In the genomic region with DNA sequence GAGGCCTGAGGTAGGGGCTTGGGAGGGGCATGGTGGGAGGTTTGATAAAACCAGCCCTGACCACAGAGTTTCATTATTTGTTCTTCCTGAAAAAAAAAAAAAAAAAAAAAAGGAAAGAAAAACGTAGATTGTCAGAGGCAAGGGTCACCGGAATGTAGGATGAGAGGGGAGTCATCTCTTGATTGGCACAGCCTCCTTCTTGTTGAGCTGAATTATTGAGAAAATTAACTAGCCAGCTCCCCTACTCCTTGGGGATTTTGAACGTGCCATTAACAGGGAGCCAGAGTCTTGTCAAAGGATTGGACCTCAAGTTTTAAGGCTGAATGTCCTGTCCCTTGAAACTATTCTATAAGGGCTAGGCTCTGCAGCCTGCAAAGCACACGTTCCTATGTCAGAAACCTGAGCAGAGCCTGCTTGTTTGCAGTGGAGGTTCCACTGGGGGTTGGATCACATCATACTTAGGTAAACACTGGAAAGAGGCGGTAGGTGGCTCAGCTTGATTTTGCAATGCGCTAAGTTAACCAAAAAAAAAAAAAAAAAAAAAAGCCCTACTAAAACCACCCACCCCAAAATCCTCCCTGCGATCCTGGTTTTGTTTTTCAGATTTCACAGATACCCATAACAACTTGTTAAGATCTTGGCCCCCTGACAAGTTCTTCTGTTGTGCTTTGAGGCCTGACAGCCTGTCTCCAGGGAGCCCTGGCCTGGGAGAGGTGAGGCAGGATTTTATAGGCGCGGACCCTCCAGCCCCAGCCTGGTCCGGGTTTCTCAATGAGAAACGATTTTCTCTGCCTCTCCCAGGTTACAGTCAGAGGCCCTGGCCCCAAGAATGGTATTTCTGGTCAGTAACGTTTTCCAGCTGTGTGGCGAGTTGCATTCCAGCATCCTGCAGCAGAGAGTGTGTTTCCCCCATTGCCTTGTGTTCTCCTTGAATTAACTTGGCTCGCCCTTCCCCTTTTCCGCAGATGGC, we compare ENCODE assay signal across 11 cellular contexts. TPM values are rescaled to one million over a fixed set of nuclear protein-coding genes. Genes with fewer than 3 reads are reported as not detected.
A peak's percentile ranks its signal among the peaks of the same experiment; 100 is the strongest.
DNase-seq lines count a peak whose midpoint lies in the region; ATAC-seq and TF ChIP-seq lines count a peak whose summit lies in the region.
"Had no signal": no experiment of that assay in that cellular context is flagged by ENCODE, and none has a peak within 500 bp of the region (broad histone marks: within the 10 kb centered on the region; RNA-seq: fewer than 3 reads in every experiment).

No MANE protein-coding gene starts in this region.

- H3K36me3 Mint-ChIP-seq in type B pancreatic cell: no peaks in the 10 kb centered on the region
- no peaks in the 10 kb centered on the region for H3K36me3 Mint-ChIP-seq in natural killer cell
- H3K36me3 Mint-ChIP-seq: naive thymus-derived CD4-positive, alpha-beta T cell; stimulated activated memory B cell treated with anti-CD40 and anti-IgM and Interleukin-4, amounts not matched to agents 10 μg/mL and 1 μg/mL and 100 μg/mL, for 72 hours had no signal

- intact Hi-C loops in natural killer cell (cut with micrococcal nuclease): loop anchor here (10.0 kb wide), 1 partner anchor 326 kb away; no protein-coding TSS in a partner anchor

- H3K27ac Mint-ChIP-seq in type B pancreatic cell (no peak overlapping the region), natural killer cell (no peak overlapping the region)
- H3K27ac Mint-ChIP-seq: naive thymus-derived CD4-positive, alpha-beta T cell; stimulated activated memory B cell treated with anti-CD40 and anti-IgM and Interleukin-4, amounts not matched to agents 10 μg/mL and 1 μg/mL and 100 μg/mL, for 72 hours had no signal

- ATAC-seq in natural killer cell: no peak
- ATAC-seq: activated T-cell treated with anti-CD3 and anti-CD28 coated beads, Interleukin-2, amount 50 U/mL, for 4 hours; naive thymus-derived CD4-positive, alpha-beta T cell; stimulated activated memory B cell treated with anti-CD40 and anti-IgM and Interleukin-4, amounts not matched to agents 10 μg/mL and 1 μg/mL and 100 μg/mL, for 72 hours had no signal

- H3K27me3 Mint-ChIP-seq in type B pancreatic cell (peaks cover 58% of the 10 kb centered on the region), natural killer cell (ENCODE audit: low read depth in 2 of 2) (peaks cover 33% of the 10 kb centered on the region in 2 donors)

- H3K4me3 Mint-ChIP-seq in type B pancreatic cell (peak overlapping the region; percentile 83), natural killer cell (no peak overlapping the region)
- H3K4me3 Mint-ChIP-seq: activated T-cell treated with anti-CD3 and anti-CD28 coated beads, Interleukin-2, amount 50 U/mL, for 4 hours; stimulated activated memory B cell treated with anti-CD40 and anti-IgM and Interleukin-4, amounts not matched to agents 10 μg/mL and 1 μg/mL and 100 μg/mL, for 72 hours had no signal

- H3K4me1 Mint-ChIP-seq in type B pancreatic cell (ENCODE audit: unreplicated experiment) (peaks cover 25% of the 10 kb centered on the region), natural killer cell (peaks cover 7 to 11% of the 10 kb centered on the region in 2 donors)

- H3K9me3 Mint-ChIP-seq in type B pancreatic cell (no peaks in the 10 kb centered on the region), natural killer cell (no peaks in the 10 kb centered on the region)
- H3K9me3 Mint-ChIP-seq: activated T-cell treated with anti-CD3 and anti-CD28 coated beads, Interleukin-2, amount 50 U/mL, for 4 hours; naive thymus-derived CD4-positive, alpha-beta T cell; stimulated activated memory B cell treated with anti-CD40 and anti-IgM and Interleukin-4, amounts not matched to agents 10 μg/mL and 1 μg/mL and 100 μg/mL, for 72 hours had no signal

- TF ChIP-seq CTCF in type B pancreatic cell (conservative IDR thresholded peaks at IDR 0.05): no peak
- TF ChIP-seq CTCF in natural killer cell (IDR thresholded peaks at IDR 0.05): no peak

- DNase-seq in SIG-M5 treated with dmso at 0.1 percent for 504 hours (lab: John Stamatoyannopoulos, UW; ENCODE audit: unreplicated experiment): peak; percentile 54
- DNase-seq in SIG-M5 (lab: John Stamatoyannopoulos, UW): no peak
- DNase-seq in NCI-H345 (lab: John Stamatoyannopoulos, UW): peak; percentile 69
- peak; percentile 23 for DNase-seq in fibroblast of peridontal ligament (ENCODE audit: extremely low read depth)
- no peak for DNase-seq in type B pancreatic cell (ENCODE audit: extremely low spot score, unreplicated experiment)
- DNase-seq in DMS114 treated with DMSO at 0.1 percent for 48 hours (lab: John Stamatoyannopoulos, UW; ENCODE audit: unreplicated experiment): no peak
- no peak for DNase-seq in stimulated activated CD4-positive, alpha-beta T cell treated with anti-CD3 and anti-CD28 coated beads, Interleukin-4, amount 100 ng/mL, for 24 hours
- no peak for DNase-seq in natural killer cell
- DNase-seq: activated T-cell treated with anti-CD3 and anti-CD28 coated beads, Interleukin-2, amount 50 U/mL, for 4 hours; naive thymus-derived CD4-positive, alpha-beta T cell had no signal

RNA-seq across cellular contexts. Expression of a gene that starts 2.5 kb away (rescaled TPM):
- total RNA-seq in type B pancreatic cell (ENCODE audit: low replicate concordance) (4.9 and 7.5 TPM in 2 replicates), natural killer cell (under 1 TPM in 2 of 3 donors, not detected in 1; 0.07 to 0.10 TPM)
- total RNA-seq: naive thymus-derived CD4-positive, alpha-beta T cell had no signal

Comparison
In these comparisons a context has a peak if more than half of its experiments do, and no peak if none do; other contexts are left out.
1. DNase-seq: peak in SIG-M5 treated with dmso at 0.1 percent for 504 hours (single experiment), NCI-H345 (single experiment) and fibroblast of peridontal ligament (single experiment); none in SIG-M5 (single experiment), type B pancreatic cell (single experiment), DMS114 treated with DMSO at 0.1 percent for 48 hours (single experiment), stimulated activated CD4-positive, alpha-beta T cell treated with anti-CD3 and anti-CD28 coated beads, Interleukin-4, amount 100 ng/mL, for 24 hours (single experiment) and natural killer cell (single experiment).